Comparison of ENCODE assay signal across 18 cellular contexts in the genomic region with DNA sequence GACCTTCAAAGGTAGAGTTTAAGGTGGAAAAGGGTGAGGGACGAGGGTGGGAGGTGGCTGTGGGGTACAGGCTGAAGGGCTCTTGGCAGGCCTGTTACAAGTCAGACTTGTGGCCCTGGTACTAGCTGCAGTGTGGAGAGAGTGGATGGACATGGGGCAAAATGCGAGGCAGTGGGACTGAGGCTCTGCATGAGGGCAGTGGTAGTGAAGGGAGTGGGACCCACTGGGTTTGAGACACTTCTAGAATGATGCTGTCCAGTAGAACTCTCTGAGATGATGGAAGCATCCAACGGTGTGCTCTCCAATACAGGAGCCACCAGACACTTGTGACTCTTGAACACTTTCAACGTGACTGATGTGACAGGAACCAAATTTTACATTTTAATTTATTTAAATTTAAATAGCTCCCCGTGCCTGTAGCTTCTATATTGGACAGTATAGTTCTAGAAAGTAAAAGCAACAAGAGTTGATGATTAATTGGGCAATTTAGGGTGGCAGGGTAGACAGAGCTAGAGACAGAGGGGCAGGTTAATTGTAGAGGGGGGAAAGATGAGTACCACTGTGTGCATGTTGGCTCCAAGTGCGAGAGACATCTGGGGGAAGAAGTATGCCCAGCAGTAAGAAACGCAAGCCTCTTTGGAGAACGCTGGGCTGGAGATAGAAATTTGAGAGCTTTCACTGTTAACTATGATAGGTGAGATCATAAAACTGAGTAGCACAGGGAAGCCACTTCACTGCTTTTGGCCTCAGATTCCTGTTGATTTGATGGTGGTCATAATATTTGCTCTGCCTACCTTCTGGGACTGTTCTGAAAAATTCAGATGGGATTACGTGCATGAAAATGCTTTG.
"Had no signal": no experiment of that assay in that cellular context is flagged by ENCODE, and none has a peak within 500 bp of the region (broad histone marks: within the 10 kb centered on the region; RNA-seq: fewer than 3 reads in every experiment).

No MANE protein-coding gene starts in this region.

- ATAC-seq: foreskin keratinocyte; left cardiac atrium; naive thymus-derived CD4-positive, alpha-beta T cell; sciatic nerve; stimulated activated naive B cell treated with anti-CD40 and anti-IgM and Interleukin-4, amounts not matched to agents 10 μg/mL and 1 μg/mL and 100 μg/mL, for 72 hours; stimulated activated naive CD8-positive, alpha-beta T cell treated with anti-CD3 and anti-CD28 coated beads, Interleukin-15, amount 100 ng/mL, for 72 hours had no signal

- H3K4me1 Mint-ChIP-seq: naive thymus-derived CD4-positive, alpha-beta T cell; stimulated activated naive B cell treated with anti-CD40 and anti-IgM and Interleukin-4, amounts not matched to agents 10 μg/mL and 1 μg/mL and 100 μg/mL, for 72 hours; stimulated activated naive CD8-positive, alpha-beta T cell treated with anti-CD3 and anti-CD28 coated beads, Interleukin-15, amount 100 ng/mL, for 72 hours had no signal

- H3K27ac ChIP-seq: epithelial cell of prostate, esophagus squamous epithelium, foreskin keratinocyte, neutrophil, spleen, testis, tibial nerve had no signal

- H3K36me3 ChIP-seq: esophagus squamous epithelium, neutrophil, spleen, tibial nerve had no signal

- FAIRE-seq: kidney had no signal

- H3K9me3 ChIP-seq: esophagus squamous epithelium, neutrophil, testis, tibial nerve had no signal

- H3K27ac Mint-ChIP-seq: naive thymus-derived CD4-positive, alpha-beta T cell; stimulated activated naive B cell treated with anti-CD40 and anti-IgM and Interleukin-4, amounts not matched to agents 10 μg/mL and 1 μg/mL and 100 μg/mL, for 72 hours; stimulated activated naive CD8-positive, alpha-beta T cell treated with anti-CD3 and anti-CD28 coated beads, Interleukin-15, amount 100 ng/mL, for 72 hours had no signal

- H3K27me3 ChIP-seq: esophagus squamous epithelium, foreskin keratinocyte, neutrophil, spleen, testis, tibial nerve had no signal

- H3K4me3 Mint-ChIP-seq: naive thymus-derived CD4-positive, alpha-beta T cell; stimulated activated naive B cell treated with anti-CD40 and anti-IgM and Interleukin-4, amounts not matched to agents 10 μg/mL and 1 μg/mL and 100 μg/mL, for 72 hours; stimulated activated naive CD8-positive, alpha-beta T cell treated with anti-CD3 and anti-CD28 coated beads, Interleukin-15, amount 100 ng/mL, for 72 hours had no signal

- H3K4me3 ChIP-seq: esophagus squamous epithelium, spleen, testis, tibial nerve had no signal

- DNase-seq: effector memory CD4-positive, alpha-beta T cell; esophagus squamous epithelium; foreskin keratinocyte; kidney; left cardiac atrium; naive thymus-derived CD4-positive, alpha-beta T cell; posterior cingulate gyrus; spleen; stimulated activated CD4-positive, alpha-beta T cell treated with anti-CD3 and anti-CD28 coated beads, Interleukin-15, amount 100 ng/mL, for 24 hours; stimulated activated CD4-positive, alpha-beta T cell treated with anti-CD3 and anti-CD28 coated beads, Interleukin-1b, Interleukin-23, amount 100 ng/mL, for 48 hours; stimulated activated CD4-positive, alpha-beta T cell treated with anti-CD3 and anti-CD28 coated beads, Interleukin-4, amount 100 ng/mL, for 24 hours; stimulated activated naive B cell treated with anti-CD40 and anti-IgM and Interleukin-4, amounts not matched to agents 10 μg/mL and 1 μg/mL and 100 μg/mL, for 72 hours; stimulated activated naive CD8-positive, alpha-beta T cell treated with anti-CD3 and anti-CD28 coated beads, Interleukin-15, amount 100 ng/mL, for 72 hours; testis had no signal

- H3K4me1 ChIP-seq: esophagus squamous epithelium, foreskin keratinocyte, spleen, testis, tibial nerve had no signal
